ENCODE assay signal across 9 cellular contexts in the genomic region with DNA sequence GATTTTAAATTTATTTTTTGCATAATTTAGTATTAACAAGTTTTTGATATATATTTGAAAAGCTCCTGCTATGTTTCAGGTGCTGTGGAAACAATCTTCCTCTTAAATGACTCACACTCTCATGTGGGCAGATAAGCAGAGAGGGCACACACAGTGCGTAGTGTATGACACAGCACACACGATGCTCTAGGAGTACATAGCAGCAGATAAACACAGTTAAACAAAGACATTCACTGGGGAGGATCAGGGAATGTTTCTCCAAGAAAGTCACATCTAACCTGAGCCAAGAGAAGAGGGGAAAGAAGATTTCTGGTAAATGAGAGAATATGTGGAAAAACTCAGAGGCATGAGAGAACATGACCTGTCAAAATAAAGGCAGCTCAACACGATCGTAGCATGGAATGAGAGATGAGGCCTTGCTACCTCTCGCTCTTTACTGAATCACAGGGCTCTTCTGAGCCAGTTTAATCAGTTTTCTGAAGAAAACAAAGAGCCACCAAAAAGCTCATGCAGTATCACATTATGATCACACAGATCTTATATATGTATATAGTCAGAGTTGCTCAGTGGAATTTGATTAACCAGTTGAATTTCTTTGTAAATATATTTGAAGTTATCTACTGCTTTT.
DNase-seq lines count a peak whose midpoint lies in the region; ATAC-seq and TF ChIP-seq lines count a peak whose summit lies in the region.
"Had no signal": no experiment of that assay in that cellular context is flagged by ENCODE, and none has a peak within 500 bp of the region (broad histone marks: within the 10 kb centered on the region; RNA-seq: fewer than 3 reads in every experiment).

No MANE protein-coding gene starts in this region.

- H3K9ac ChIP-seq in colonic mucosa (ENCODE audit: low read depth in 2 of 2, low read length in 2 of 2) = no peak overlapping the region

- H3K27me3 ChIP-seq in osteoblast (ENCODE audit: insufficient read depth, low read length) (no peaks in the 10 kb centered on the region), colonic mucosa (no peaks in the 10 kb centered on the region)

- peak overlapping the region; percentile 48 for H2AFZ ChIP-seq in osteoblast (ENCODE audit: low read length)

- no peak for ATAC-seq in GM18867 (IDR thresholded peaks at IDR 0.05; ENCODE audit: unreplicated experiment)
- no peak for ATAC-seq in effector memory CD8-positive, alpha-beta T cell (replicated peaks)

- in situ Hi-C loops in Caki2 (cut with HindIII; ENCODE audit: low pct_unique_long_range_greater_than_20kb, low sequenced_read_pairs) = no loop called here

- no peak overlapping the region for H3K27ac Mint-ChIP-seq in effector memory CD8-positive, alpha-beta T cell
- H3K27ac Mint-ChIP-seq: IgD-negative memory B cell had no signal

- no peaks in the 10 kb centered on the region for H3K4me1 Mint-ChIP-seq in effector memory CD8-positive, alpha-beta T cell (ENCODE audit: low read depth in 2 of 2)
- H3K4me1 Mint-ChIP-seq: IgD-negative memory B cell had no signal

- no peaks in the 10 kb centered on the region for H3K36me3 Mint-ChIP-seq in effector memory CD8-positive, alpha-beta T cell (ENCODE audit: insufficient read depth)
- H3K36me3 Mint-ChIP-seq: IgD-negative memory B cell had no signal

- DNase-seq in Caki2 (ENCODE audit: low read depth) (peak; percentile 46), M059J (ENCODE audit: low read depth) (peak; percentile 78), fibroblast of mammary gland (ENCODE audit: low read depth) (peak; percentile 96), osteoblast (ENCODE audit: insufficient read length, low spot score, missing footprints) (peak; percentile 89), ureter (ENCODE audit: low spot score) (no peak), colonic mucosa (no peak)
- no peak for DNase-seq in effector memory CD8-positive, alpha-beta T cell

- H3K4me2 ChIP-seq in osteoblast (ENCODE audit: insufficient read depth, low read length) = no peak overlapping the region

- TF ChIP-seq CTCF in fibroblast of mammary gland (conservative IDR thresholded peaks at IDR 0.05; ENCODE audit: control insufficient read depth, insufficient read depth, low read depth, low read length) = no peak
- TF ChIP-seq CTCF in osteoblast (IDR thresholded peaks at IDR 0.05; ENCODE audit: extremely low read depth, low read depth, low read length) = no peak
- TF ChIP-seq CTCF in colonic mucosa (IDR thresholded peaks at IDR 0.05) = no peak

- H3K4me3 Mint-ChIP-seq in effector memory CD8-positive, alpha-beta T cell = no peak overlapping the region
- H3K4me3 Mint-ChIP-seq: IgD-negative memory B cell had no signal

- peak overlapping the region; percentile 88 for H3K27ac ChIP-seq in osteoblast (ENCODE audit: low read depth, low read length)
- no peak overlapping the region for H3K27ac ChIP-seq in colonic mucosa

- intact Hi-C loops in colonic mucosa (cut with DNase I) = no loop called here

- no peaks in the 10 kb centered on the region for H3K36me3 ChIP-seq in osteoblast (ENCODE audit: insufficient read depth, low read length)
- H3K36me3 ChIP-seq in colonic mucosa = no peaks in the 10 kb centered on the region

- peaks cover 0 to 6% of the 10 kb centered on the region in 2 donors for H3K27me3 Mint-ChIP-seq in effector memory CD8-positive, alpha-beta T cell
- H3K27me3 Mint-ChIP-seq: IgD-negative memory B cell had no signal

- no peaks in the 10 kb centered on the region for H3K9me3 Mint-ChIP-seq in effector memory CD8-positive, alpha-beta T cell
- H3K9me3 Mint-ChIP-seq: IgD-negative memory B cell had no signal

- no peak overlapping the region for H3K4me3 ChIP-seq in fibroblast of mammary gland (ENCODE audit: control insufficient read depth, low read depth, low read length)
- H3K4me3 ChIP-seq in osteoblast (ENCODE audit: insufficient read depth, low read length) = no peak overlapping the region
- H3K4me3 ChIP-seq in colonic mucosa = no peak overlapping the region

- H3K9me3 ChIP-seq in osteoblast (ENCODE audit: low read depth, low read length) = no peaks in the 10 kb centered on the region
- H3K9me3 ChIP-seq in colonic mucosa = no peaks in the 10 kb centered on the region

- H4K20me1 ChIP-seq in osteoblast (ENCODE audit: insufficient read depth, low read length) = no peaks in the 10 kb centered on the region

- H3K4me1 ChIP-seq in osteoblast (ENCODE audit: insufficient read depth, low read length) = peaks cover 17% of the 10 kb centered on the region
- H3K4me1 ChIP-seq in colonic mucosa = no peaks in the 10 kb centered on the region

- H3K79me2 ChIP-seq in osteoblast (ENCODE audit: insufficient read depth, low read length) = no peaks in the 10 kb centered on the region

Comparison
In these comparisons a context has a peak if more than half of its experiments do, and no peak if none do; other contexts are left out.
1. DNase-seq: peak in Caki2 (single experiment), M059J (single experiment), fibroblast of mammary gland (single experiment) and osteoblast (single experiment); none in ureter (single experiment), colonic mucosa (single experiment) and effector memory CD8-positive, alpha-beta T cell (0 of 3).